1 cellular context compared by ENCODE assay signal in the genomic region with DNA sequence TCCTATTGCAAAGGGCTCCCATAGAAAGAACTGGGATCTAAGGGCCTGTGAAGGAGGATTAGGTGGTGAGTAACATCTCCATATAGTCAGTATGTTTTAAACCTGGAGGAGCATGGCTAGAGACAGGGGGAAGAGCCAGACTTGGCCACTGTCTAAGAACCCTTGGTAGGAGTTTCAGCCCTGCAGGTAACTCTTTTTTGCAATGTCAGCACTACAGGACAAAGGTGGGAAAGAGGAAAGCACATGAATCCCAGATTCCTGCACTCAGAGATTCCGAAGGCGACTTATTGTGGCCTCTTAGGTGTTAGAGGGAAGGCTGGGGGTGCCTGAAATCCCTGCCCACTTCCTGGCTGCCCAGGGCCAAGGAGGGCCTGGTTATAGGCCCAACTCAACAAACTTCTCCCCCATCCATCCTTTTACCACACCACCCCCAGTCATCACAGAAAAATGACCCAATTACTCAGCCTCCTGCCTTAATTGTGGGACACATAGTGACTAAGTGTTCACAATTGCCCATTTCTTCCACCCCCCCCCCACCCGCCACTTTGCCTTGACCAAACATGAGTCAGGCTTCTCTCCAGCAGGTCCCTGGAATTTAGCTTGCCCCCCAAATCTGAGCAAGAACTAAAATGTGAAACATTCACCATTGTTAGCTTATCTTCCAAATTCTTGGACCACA.
TF ChIP-seq lines count a peak whose summit lies in the region.

No MANE protein-coding gene starts in this region.

TF ChIP-seq in GM23338, 12 proteins besides CTCF, POLR2A, EP300 and RAD21 (continued from another document):
- TF ChIP-seq, protein P1, sequence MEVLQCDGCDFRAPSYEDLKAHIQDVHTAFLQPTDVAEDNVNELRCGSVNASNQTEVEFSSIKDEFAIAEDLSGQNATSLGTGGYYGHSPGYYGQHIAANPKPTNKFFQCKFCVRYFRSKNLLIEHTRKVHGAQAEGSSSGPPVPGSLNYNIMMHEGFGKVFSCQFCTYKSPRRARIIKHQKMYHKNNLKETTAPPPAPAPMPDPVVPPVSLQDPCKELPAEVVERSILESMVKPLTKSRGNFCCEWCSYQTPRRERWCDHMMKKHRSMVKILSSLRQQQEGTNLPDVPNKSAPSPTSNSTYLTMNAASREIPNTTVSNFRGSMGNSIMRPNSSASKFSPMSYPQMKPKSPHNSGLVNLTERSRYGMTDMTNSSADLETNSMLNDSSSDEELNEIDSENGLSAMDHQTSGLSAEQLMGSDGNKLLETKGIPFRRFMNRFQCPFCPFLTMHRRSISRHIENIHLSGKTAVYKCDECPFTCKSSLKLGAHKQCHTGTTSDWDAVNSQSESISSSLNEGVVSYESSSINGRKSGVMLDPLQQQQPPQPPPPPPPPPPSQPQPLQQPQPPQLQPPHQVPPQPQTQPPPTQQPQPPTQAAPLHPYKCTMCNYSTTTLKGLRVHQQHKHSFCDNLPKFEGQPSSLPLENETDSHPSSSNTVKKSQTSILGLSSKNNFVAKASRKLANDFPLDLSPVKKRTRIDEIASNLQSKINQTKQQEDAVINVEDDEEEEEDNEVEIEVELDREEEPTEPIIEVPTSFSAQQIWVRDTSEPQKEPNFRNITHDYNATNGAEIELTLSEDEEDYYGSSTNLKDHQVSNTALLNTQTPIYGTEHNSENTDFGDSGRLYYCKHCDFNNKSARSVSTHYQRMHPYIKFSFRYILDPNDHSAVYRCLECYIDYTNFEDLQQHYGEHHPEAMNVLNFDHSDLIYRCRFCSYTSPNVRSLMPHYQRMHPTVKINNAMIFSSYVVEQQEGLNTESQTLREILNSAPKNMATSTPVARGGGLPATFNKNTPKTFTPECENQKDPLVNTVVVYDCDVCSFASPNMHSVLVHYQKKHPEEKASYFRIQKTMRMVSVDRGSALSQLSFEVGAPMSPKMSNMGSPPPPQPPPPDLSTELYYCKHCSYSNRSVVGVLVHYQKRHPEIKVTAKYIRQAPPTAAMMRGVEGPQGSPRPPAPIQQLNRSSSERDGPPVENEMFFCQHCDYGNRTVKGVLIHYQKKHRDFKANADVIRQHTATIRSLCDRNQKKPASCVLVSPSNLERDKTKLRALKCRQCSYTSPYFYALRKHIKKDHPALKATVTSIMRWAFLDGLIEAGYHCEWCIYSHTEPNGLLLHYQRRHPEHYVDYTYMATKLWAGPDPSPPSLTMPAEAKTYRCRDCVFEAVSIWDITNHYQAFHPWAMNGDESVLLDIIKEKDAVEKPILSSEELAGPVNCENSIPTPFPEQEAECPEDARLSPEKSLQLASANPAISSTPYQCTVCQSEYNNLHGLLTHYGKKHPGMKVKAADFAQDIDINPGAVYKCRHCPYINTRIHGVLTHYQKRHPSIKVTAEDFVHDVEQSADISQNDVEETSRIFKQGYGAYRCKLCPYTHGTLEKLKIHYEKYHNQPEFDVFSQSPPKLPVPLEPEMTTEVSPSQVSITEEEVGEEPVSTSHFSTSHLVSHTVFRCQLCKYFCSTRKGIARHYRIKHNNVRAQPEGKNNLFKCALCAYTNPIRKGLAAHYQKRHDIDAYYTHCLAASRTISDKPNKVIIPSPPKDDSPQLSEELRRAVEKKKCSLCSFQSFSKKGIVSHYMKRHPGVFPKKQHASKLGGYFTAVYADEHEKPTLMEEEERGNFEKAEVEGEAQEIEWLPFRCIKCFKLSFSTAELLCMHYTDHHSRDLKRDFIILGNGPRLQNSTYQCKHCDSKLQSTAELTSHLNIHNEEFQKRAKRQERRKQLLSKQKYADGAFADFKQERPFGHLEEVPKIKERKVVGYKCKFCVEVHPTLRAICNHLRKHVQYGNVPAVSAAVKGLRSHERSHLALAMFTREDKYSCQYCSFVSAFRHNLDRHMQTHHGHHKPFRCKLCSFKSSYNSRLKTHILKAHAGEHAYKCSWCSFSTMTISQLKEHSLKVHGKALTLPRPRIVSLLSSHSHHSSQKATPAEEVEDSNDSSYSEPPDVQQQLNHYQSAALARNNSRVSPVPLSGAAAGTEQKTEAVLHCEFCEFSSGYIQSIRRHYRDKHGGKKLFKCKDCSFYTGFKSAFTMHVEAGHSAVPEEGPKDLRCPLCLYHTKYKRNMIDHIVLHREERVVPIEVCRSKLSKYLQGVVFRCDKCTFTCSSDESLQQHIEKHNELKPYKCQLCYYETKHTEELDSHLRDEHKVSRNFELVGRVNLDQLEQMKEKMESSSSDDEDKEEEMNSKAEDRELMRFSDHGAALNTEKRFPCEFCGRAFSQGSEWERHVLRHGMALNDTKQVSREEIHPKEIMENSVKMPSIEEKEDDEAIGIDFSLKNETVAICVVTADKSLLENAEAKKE (CRISPR knock-in tag; IDR thresholded peaks at IDR 0.05) = no peak
- TF ChIP-seq ZNF331 (CRISPR knock-in tag; IDR thresholded peaks at IDR 0.05; ENCODE audit: low read depth) (no peak), CREB1 (CRISPR knock-in tag; IDR thresholded peaks at IDR 0.05; ENCODE audit: low read depth) (no peak), NANOG (IDR thresholded peaks at IDR 0.05; ENCODE audit: borderline replicate concordance) (no peak), ZNF114 (CRISPR knock-in tag; IDR thresholded peaks at IDR 0.05) (no peak), EZH2phosphoT487 (IDR thresholded peaks at IDR 0.05; ENCODE audit: unreplicated experiment) (no peak)
- TF ChIP-seq, protein P2, sequence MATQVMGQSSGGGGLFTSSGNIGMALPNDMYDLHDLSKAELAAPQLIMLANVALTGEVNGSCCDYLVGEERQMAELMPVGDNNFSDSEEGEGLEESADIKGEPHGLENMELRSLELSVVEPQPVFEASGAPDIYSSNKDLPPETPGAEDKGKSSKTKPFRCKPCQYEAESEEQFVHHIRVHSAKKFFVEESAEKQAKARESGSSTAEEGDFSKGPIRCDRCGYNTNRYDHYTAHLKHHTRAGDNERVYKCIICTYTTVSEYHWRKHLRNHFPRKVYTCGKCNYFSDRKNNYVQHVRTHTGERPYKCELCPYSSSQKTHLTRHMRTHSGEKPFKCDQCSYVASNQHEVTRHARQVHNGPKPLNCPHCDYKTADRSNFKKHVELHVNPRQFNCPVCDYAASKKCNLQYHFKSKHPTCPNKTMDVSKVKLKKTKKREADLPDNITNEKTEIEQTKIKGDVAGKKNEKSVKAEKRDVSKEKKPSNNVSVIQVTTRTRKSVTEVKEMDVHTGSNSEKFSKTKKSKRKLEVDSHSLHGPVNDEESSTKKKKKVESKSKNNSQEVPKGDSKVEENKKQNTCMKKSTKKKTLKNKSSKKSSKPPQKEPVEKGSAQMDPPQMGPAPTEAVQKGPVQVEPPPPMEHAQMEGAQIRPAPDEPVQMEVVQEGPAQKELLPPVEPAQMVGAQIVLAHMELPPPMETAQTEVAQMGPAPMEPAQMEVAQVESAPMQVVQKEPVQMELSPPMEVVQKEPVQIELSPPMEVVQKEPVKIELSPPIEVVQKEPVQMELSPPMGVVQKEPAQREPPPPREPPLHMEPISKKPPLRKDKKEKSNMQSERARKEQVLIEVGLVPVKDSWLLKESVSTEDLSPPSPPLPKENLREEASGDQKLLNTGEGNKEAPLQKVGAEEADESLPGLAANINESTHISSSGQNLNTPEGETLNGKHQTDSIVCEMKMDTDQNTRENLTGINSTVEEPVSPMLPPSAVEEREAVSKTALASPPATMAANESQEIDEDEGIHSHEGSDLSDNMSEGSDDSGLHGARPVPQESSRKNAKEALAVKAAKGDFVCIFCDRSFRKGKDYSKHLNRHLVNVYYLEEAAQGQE (IDR thresholded peaks at IDR 0.05; ENCODE audit: unreplicated experiment) = no peak
- TF ChIP-seq, protein P3, sequence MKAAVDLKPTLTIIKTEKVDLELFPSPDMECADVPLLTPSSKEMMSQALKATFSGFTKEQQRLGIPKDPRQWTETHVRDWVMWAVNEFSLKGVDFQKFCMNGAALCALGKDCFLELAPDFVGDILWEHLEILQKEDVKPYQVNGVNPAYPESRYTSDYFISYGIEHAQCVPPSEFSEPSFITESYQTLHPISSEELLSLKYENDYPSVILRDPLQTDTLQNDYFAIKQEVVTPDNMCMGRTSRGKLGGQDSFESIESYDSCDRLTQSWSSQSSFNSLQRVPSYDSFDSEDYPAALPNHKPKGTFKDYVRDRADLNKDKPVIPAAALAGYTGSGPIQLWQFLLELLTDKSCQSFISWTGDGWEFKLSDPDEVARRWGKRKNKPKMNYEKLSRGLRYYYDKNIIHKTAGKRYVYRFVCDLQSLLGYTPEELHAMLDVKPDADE (IDR thresholded peaks at IDR 0.05) = no peak
